27 cellular contexts compared by ENCODE assay signal in the genomic region with DNA sequence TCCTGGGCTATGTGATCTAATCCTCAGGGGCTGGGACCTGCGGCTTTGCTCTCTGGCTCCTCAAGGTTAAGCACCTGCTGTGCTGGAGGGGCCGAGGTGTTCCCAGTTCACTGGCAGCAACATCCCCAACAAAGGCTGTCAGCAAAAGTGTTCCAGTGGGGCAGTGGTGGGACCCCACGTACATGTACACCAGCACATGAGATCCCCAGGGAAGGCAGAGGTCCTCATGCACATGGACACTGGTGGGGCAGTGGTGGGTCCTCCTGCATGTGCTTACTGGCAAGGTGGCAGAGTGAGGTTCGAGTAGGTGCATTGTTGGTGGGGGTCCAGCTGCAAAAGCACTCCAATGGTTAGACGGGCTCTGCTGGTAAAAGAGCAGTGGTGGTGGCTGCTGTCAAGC.
"Had no signal": no experiment of that assay in that cellular context is flagged by ENCODE, and none has a peak within 500 bp of the region (broad histone marks: within the 10 kb centered on the region; RNA-seq: fewer than 3 reads in every experiment).

No MANE protein-coding gene starts in this region.

- H3K27me3 ChIP-seq: ovary, right lobe of liver, suprapubic skin, testis, tibial nerve, upper lobe of right lung, uterus had no signal

- H3K9ac ChIP-seq: parathyroid adenoma had no signal

- ATAC-seq: naive thymus-derived CD8-positive, alpha-beta T cell; natural killer cell treated with Interleukin-12 subunit alpha and Interleukin-12 subunit beta and Interleukin-15 and Interleukin-18, amount 100 ng/mL, for 72 hours; psoas muscle; right lobe of liver; stimulated activated effector memory CD8-positive, alpha-beta T cell treated with anti-CD3 and anti-CD28 coated beads, Interleukin-12 subunit alpha, Interleukin-12 subunit beta, amount 100 ng/mL, for 72 hours; stimulated activated naive B cell treated with anti-CD40 and anti-IgM and Interleukin-4, amounts not matched to agents 10 μg/mL and 1 μg/mL and 100 μg/mL, for 72 hours; stimulated activated naive CD8-positive, alpha-beta T cell treated with anti-CD3 and anti-CD28 coated beads, Interleukin-15, Interleukin-2, amounts not matched to agents 100 U/mL and 50 U/mL, for 24 hours; upper lobe of right lung had no signal

- H3K27ac ChIP-seq: ovary, parathyroid adenoma, psoas muscle, right lobe of liver, skin epidermis, suprapubic skin, testis, tibial nerve, upper lobe of right lung, uterus had no signal

- H2AFZ ChIP-seq: parathyroid adenoma had no signal

- H3K9me3 ChIP-seq: ovary, right lobe of liver, suprapubic skin, testis, upper lobe of right lung, uterus had no signal

- H3K27ac Mint-ChIP-seq: naive B cell; naive thymus-derived CD8-positive, alpha-beta T cell; natural killer cell treated with Interleukin-12 subunit alpha and Interleukin-12 subunit beta and Interleukin-15 and Interleukin-18, amount 100 ng/mL, for 72 hours; progenitor cell of endocrine pancreas; stimulated activated effector memory CD8-positive, alpha-beta T cell treated with anti-CD3 and anti-CD28 coated beads, Interleukin-12 subunit alpha, Interleukin-12 subunit beta, amount 100 ng/mL, for 72 hours; stimulated activated naive B cell treated with anti-CD40 and anti-IgM and Interleukin-4, amounts not matched to agents 10 μg/mL and 1 μg/mL and 100 μg/mL, for 72 hours; stimulated activated naive CD8-positive, alpha-beta T cell treated with anti-CD3 and anti-CD28 coated beads, Interleukin-15, amount 100 ng/mL, for 72 hours; type B pancreatic cell had no signal

- H3K4me3 Mint-ChIP-seq: naive B cell; naive thymus-derived CD8-positive, alpha-beta T cell; natural killer cell treated with Interleukin-12 subunit alpha and Interleukin-12 subunit beta and Interleukin-15 and Interleukin-18, amount 100 ng/mL, for 72 hours; stimulated activated effector memory CD8-positive, alpha-beta T cell treated with anti-CD3 and anti-CD28 coated beads, Interleukin-12 subunit alpha, Interleukin-12 subunit beta, amount 100 ng/mL, for 72 hours; stimulated activated naive B cell treated with anti-CD40 and anti-IgM and Interleukin-4, amounts not matched to agents 10 μg/mL and 1 μg/mL and 100 μg/mL, for 72 hours; stimulated activated naive CD8-positive, alpha-beta T cell treated with anti-CD3 and anti-CD28 coated beads, Interleukin-15, amount 100 ng/mL, for 72 hours; type B pancreatic cell had no signal

- H3K36me3 Mint-ChIP-seq: naive B cell; natural killer cell treated with Interleukin-12 subunit alpha and Interleukin-12 subunit beta and Interleukin-15 and Interleukin-18, amount 100 ng/mL, for 72 hours; stimulated activated effector memory CD8-positive, alpha-beta T cell treated with anti-CD3 and anti-CD28 coated beads, Interleukin-12 subunit alpha, Interleukin-12 subunit beta, amount 100 ng/mL, for 72 hours; stimulated activated naive B cell treated with anti-CD40 and anti-IgM and Interleukin-4, amounts not matched to agents 10 μg/mL and 1 μg/mL and 100 μg/mL, for 72 hours; type B pancreatic cell had no signal

- H3K4me3 ChIP-seq: ovary, psoas muscle, right lobe of liver, skin epidermis, smooth muscle cell, suprapubic skin, testis, tibial nerve, upper lobe of right lung, uterus had no signal

- H3K79me2 ChIP-seq: parathyroid adenoma had no signal

- H3K4me1 Mint-ChIP-seq: naive B cell; naive thymus-derived CD8-positive, alpha-beta T cell; stimulated activated effector memory CD8-positive, alpha-beta T cell treated with anti-CD3 and anti-CD28 coated beads, Interleukin-12 subunit alpha, Interleukin-12 subunit beta, amount 100 ng/mL, for 72 hours; stimulated activated naive B cell treated with anti-CD40 and anti-IgM and Interleukin-4, amounts not matched to agents 10 μg/mL and 1 μg/mL and 100 μg/mL, for 72 hours; stimulated activated naive CD8-positive, alpha-beta T cell treated with anti-CD3 and anti-CD28 coated beads, Interleukin-15, amount 100 ng/mL, for 72 hours had no signal

- DNase-seq: naive B cell; naive thymus-derived CD8-positive, alpha-beta T cell; occipital lobe; ovary; psoas muscle; right cardiac atrium; right lobe of liver; stimulated activated CD4-positive, alpha-beta T cell treated with anti-CD3 and anti-CD28 coated beads, Interleukin-15, amount 100 ng/mL, for 24 hours; stimulated activated CD4-positive, alpha-beta T cell treated with anti-CD3 and anti-CD28 coated beads, Interleukin-2, amount 100 ng/mL, for 24 hours; stimulated activated CD4-positive, alpha-beta T cell treated with anti-CD3 and anti-CD28 coated beads, Interleukin-2, amount 100 ng/mL, for 48 hours; stimulated activated CD4-positive, alpha-beta T cell treated with anti-CD3 and anti-CD28 coated beads, Interleukin-4, amount 100 ng/mL, for 24 hours; stimulated activated naive B cell treated with anti-CD40 and anti-IgM and Interleukin-4, amounts not matched to agents 10 μg/mL and 1 μg/mL and 100 μg/mL, for 72 hours; stimulated activated naive CD8-positive, alpha-beta T cell treated with anti-CD3 and anti-CD28 coated beads, Interleukin-15, amount 100 ng/mL, for 72 hours; stimulated activated naive CD8-positive, alpha-beta T cell treated with anti-CD3 and anti-CD28 coated beads, Interleukin-15, Interleukin-2, amounts not matched to agents 100 U/mL and 50 U/mL, for 24 hours; substantia nigra; testis; upper lobe of right lung; uterus had no signal

- H3K27me3 Mint-ChIP-seq: naive B cell; naive thymus-derived CD8-positive, alpha-beta T cell; natural killer cell treated with Interleukin-12 subunit alpha and Interleukin-12 subunit beta and Interleukin-15 and Interleukin-18, amount 100 ng/mL, for 72 hours; stimulated activated naive B cell treated with anti-CD40 and anti-IgM and Interleukin-4, amounts not matched to agents 10 μg/mL and 1 μg/mL and 100 μg/mL, for 72 hours; stimulated activated naive CD8-positive, alpha-beta T cell treated with anti-CD3 and anti-CD28 coated beads, Interleukin-15, amount 100 ng/mL, for 72 hours; type B pancreatic cell had no signal

- H3K4me1 ChIP-seq: parathyroid adenoma, psoas muscle, right lobe of liver, suprapubic skin, testis, tibial nerve, upper lobe of right lung, uterus had no signal

- H3K36me3 ChIP-seq: ovary, right lobe of liver, suprapubic skin, tibial nerve, upper lobe of right lung, uterus had no signal

- H3K4me2 ChIP-seq: smooth muscle cell had no signal
